ENCODE assay signal across 8 cellular contexts in the genomic region with DNA sequence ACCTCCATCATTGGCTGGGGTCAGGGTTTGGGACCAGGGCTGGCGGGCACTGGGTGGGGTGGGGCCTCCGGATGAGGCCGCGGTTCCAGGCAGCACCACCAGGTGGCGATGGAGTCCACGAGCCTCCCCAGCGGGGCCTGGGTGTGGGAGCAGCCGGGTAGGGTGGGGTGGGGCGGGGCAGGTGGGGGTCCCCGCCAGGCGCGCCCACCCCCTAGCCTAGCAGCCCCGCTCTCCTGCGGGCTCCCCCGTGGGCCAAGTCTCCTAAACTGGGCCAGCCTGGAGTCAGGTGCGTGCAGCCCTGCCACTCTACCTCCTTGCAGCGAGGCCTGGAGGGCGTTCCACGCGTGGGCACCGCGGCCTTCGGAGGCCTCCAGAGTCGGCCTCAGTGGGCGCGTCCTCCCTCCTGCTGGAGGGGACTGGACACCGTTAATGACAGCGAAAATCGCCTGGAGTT.
DNase-seq lines count a peak whose midpoint lies in the region; ATAC-seq and TF ChIP-seq lines count a peak whose summit lies in the region.

No MANE protein-coding gene starts in this region.

- H3K27ac Mint-ChIP-seq in activated naive CD4-positive, alpha-beta T cell treated with anti-CD3 and anti-CD28 coated beads, Interleukin-2, amount 50 U/mL, for 72 hours = no peak overlapping the region

- 18% methylated on average over 15 of the region's 29 CpGs for WGBS in SK-N-SH (ENCODE audit: low lambda C conversion rate)
- WGBS in smooth muscle cell (ENCODE audit: low lambda C conversion rate) = 80% methylated on average over 14 of the region's 29 CpGs

- H3K4me3 ChIP-seq in A673 (ENCODE audit: low read depth, low read length, poor library complexity, severe bottlenecking) = peak overlapping the region; percentile 25
- no peak overlapping the region for H3K4me3 ChIP-seq in SK-N-SH (ENCODE audit: low read depth in 2 of 2, low read length in 1 of 2)
- no peak overlapping the region for H3K4me3 ChIP-seq in smooth muscle cell

- H3K27me3 ChIP-seq in A673 (replicated peaks; ENCODE audit: insufficient read depth, low read depth, low read length, poor library complexity) (peaks cover 29% of the 10 kb centered on the region), SK-N-SH (ENCODE audit: insufficient read depth) (no peaks in the 10 kb centered on the region), smooth muscle cell (ENCODE audit: low read depth) (peaks cover 25% of the 10 kb centered on the region)

- DNase-seq in A673 (ENCODE audit: low spot score) = peak; percentile 55
- DNase-seq in SK-N-SH = peak; percentile 98
- peak; percentile 59 to 83 for DNase-seq in activated naive CD4-positive, alpha-beta T cell treated with anti-CD3 and anti-CD28 coated beads, Interleukin-2, amount 50 U/mL, for 72 hours (ENCODE audit: low spot score in 2 of 2)
- DNase-seq in left cardiac atrium = peak; percentile 56
- peak; percentile 10 for DNase-seq in smooth muscle cell (lab: John Stamatoyannopoulos, UW; ENCODE audit: unreplicated experiment)
- DNase-seq in HCEC 1CT = no peak

- CTCF ChIA-PET in A673 (lab: Charles Lee) (no interaction called here), SK-N-SH (lab: Yijun Ruan, JAX) (interaction anchor here (0.7 to 4.5 kb wide), 12 partner anchors 8 to 141 kb away, joined by 3 to 78 read pairs (median 5); no protein-coding TSS in a partner anchor)

- H4K20me1 ChIP-seq in SK-N-SH (ENCODE audit: insufficient read depth) (no peaks in the 10 kb centered on the region), smooth muscle cell (ENCODE audit: low read depth) (no peaks in the 10 kb centered on the region)

- TF ChIP-seq CTCF in A673 (conservative IDR thresholded peaks at IDR 0.05; ENCODE audit: low read depth, low read length) = peak; percentile 83
- TF ChIP-seq CTCF in SK-N-SH (IDR thresholded peaks at IDR 0.05) = peak; percentile 60
- peak; percentile 78 for TF ChIP-seq CTCF in smooth muscle cell (IDR thresholded peaks at IDR 0.05; ENCODE audit: borderline replicate concordance, insufficient read depth, poor library complexity, severe bottlenecking)

- no peaks in the 10 kb centered on the region for H3K36me3 ChIP-seq in A673 (ENCODE audit: insufficient read depth, low read length, poor library complexity, severe bottlenecking)
- no peaks in the 10 kb centered on the region for H3K36me3 ChIP-seq in SK-N-SH (replicated peaks in 1 of 2; ENCODE audit: control insufficient read depth in 1 of 2, insufficient read depth in 2 of 2, low read length in 1 of 2)
- no peaks in the 10 kb centered on the region for H3K36me3 ChIP-seq in smooth muscle cell (ENCODE audit: low read depth)

- H3K27ac ChIP-seq in A673 (ENCODE audit: low read depth, low read length, poor library complexity, severe bottlenecking) = no peak overlapping the region
- H3K27ac ChIP-seq in SK-N-SH (ENCODE audit: low read depth in 2 of 2, low read length in 1 of 2) = no peak overlapping the region; a peak in 1 of 4 replicates
- no peak overlapping the region for H3K27ac ChIP-seq in smooth muscle cell (ENCODE audit: low read depth)

- no peaks in the 10 kb centered on the region for H3K9me3 Mint-ChIP-seq in activated naive CD4-positive, alpha-beta T cell treated with anti-CD3 and anti-CD28 coated beads, Interleukin-2, amount 50 U/mL, for 72 hours

- POLR2A ChIA-PET in A673 (lab: Charles Lee; ENCODE audit: low non-redundant PET) (no interaction called here), SK-N-SH (lab: Yijun Ruan, JAX) (interaction anchor here (0.6 kb wide), 1 partner anchor 725 kb away, joined by 3 read pairs; no protein-coding TSS in a partner anchor)

- H3K9ac ChIP-seq in SK-N-SH (no peak overlapping the region), smooth muscle cell (ENCODE audit: low read depth) (no peak overlapping the region)

- H3K36me3 Mint-ChIP-seq in activated naive CD4-positive, alpha-beta T cell treated with anti-CD3 and anti-CD28 coated beads, Interleukin-2, amount 50 U/mL, for 72 hours = no peaks in the 10 kb centered on the region

- peak; percentile 70 for TF ChIP-seq RAD21 in SK-N-SH (IDR thresholded peaks at IDR 0.05; ENCODE audit: low read length)

- H3K9me2 ChIP-seq in SK-N-SH = no peaks in the 10 kb centered on the region

- H3K79me2 ChIP-seq in SK-N-SH (ENCODE audit: insufficient read depth) (no peaks in the 10 kb centered on the region), smooth muscle cell (ENCODE audit: low read depth) (no peaks in the 10 kb centered on the region)

- H3F3A ChIP-seq in SK-N-SH (replicated peaks; ENCODE audit: insufficient read depth) (no peaks in the 10 kb centered on the region), smooth muscle cell (ENCODE audit: low read depth) (no peaks in the 10 kb centered on the region)

- no peak for TF ChIP-seq EP300 in SK-N-SH (IDR thresholded peaks at IDR 0.05; ENCODE audit: borderline replicate concordance in 1 of 2, low read depth in 1 of 2, low read length in 1 of 2)

- H2AFZ ChIP-seq in SK-N-SH (ENCODE audit: low read depth) = no peak overlapping the region
- no peak overlapping the region for H2AFZ ChIP-seq in smooth muscle cell (ENCODE audit: low read depth)

- H3K4me1 ChIP-seq in A673 (ENCODE audit: insufficient read depth, low read length, poor library complexity, severe bottlenecking) (no peaks in the 10 kb centered on the region), SK-N-SH (ENCODE audit: control insufficient read depth in 1 of 2, insufficient read depth in 2 of 2, low read depth in 1 of 2, low read length in 1 of 2) (peaks cover 0 to 14% of the 10 kb centered on the region in 2 experiments; a peak in 1 of 4 replicates), smooth muscle cell (ENCODE audit: low read depth) (no peaks in the 10 kb centered on the region)

- intact Hi-C loops in A673 (cut with micrococcal nuclease; ENCODE audit: unreplicated experiment) = loop anchor here (10.0 kb wide), 1 partner anchor 949 kb away; no protein-coding TSS in a partner anchor
- intact Hi-C loops in left cardiac atrium (cut with DNase I) = loop anchor here (5.0 to 10.0 kb wide), 3 partner anchors 72 to 849 kb away; no protein-coding TSS in a partner anchor

- no TSS peak for BruUV-seq in A673 (replicated peaks; lab: Mats Ljungman, UMichigan)

- H3K4me2 ChIP-seq in SK-N-SH (no peak overlapping the region), smooth muscle cell (no peak overlapping the region)

- ATAC-seq in GM19023 (IDR thresholded peaks at IDR 0.05; ENCODE audit: unreplicated experiment) = peak; percentile 67
- peak; percentile 86 to 89 for ATAC-seq in activated naive CD4-positive, alpha-beta T cell treated with anti-CD3 and anti-CD28 coated beads, Interleukin-2, amount 50 U/mL, for 72 hours
- peak; percentile 67 to 89 for ATAC-seq in left cardiac atrium
- no peak for ATAC-seq in GM19467 (IDR thresholded peaks at IDR 0.05; ENCODE audit: unreplicated experiment)

- H3K9me3 ChIP-seq in A673 (ENCODE audit: low read depth, low read length, poor library complexity, severe bottlenecking) (no peaks in the 10 kb centered on the region), SK-N-SH (no peaks in the 10 kb centered on the region), smooth muscle cell (replicated peaks; ENCODE audit: low read depth) (no peaks in the 10 kb centered on the region)

TF ChIP-seq in SK-N-SH, 30 proteins besides CTCF, POLR2A, EP300 and RAD21:
- TF ChIP-seq FOSL2 (IDR thresholded peaks at IDR 0.05; ENCODE audit: borderline replicate concordance, low read depth) (no peak), SMC3 (IDR thresholded peaks at IDR 0.05; ENCODE audit: low read depth, low read length) (peak; percentile 68)
